ENCODE assay signal across 9 cellular contexts in genomic region chr5:149452007-149452664, GRCh38.
DNase-seq lines count a peak whose midpoint lies in the region; ATAC-seq and TF ChIP-seq lines count a peak whose summit lies in the region.
"Had no signal": no experiment of that assay in that cellular context is flagged by ENCODE, and none has a peak within 500 bp of the region (broad histone marks: within the 10 kb centered on the region; RNA-seq: fewer than 3 reads in every experiment).

No MANE protein-coding gene starts in this region.

- H3K4me3 ChIP-seq in left lung: no peak overlapping the region
- H3K4me3 ChIP-seq in testis: no peak overlapping the region

- DNase-seq in caudate nucleus (lab: John Stamatoyannopoulos, UW) (peak in 2 of 61 donors; percentile 20 to 46), left lung (peak in 1 of 2 donors; percentile 71), testis (no peak), H4 (ENCODE audit: low spot score) (no peak), NCI-H1930 (lab: John Stamatoyannopoulos, UW) (no peak), DMS53 (lab: John Stamatoyannopoulos, UW) (no peak)
- DNase-seq: activated B cell treated with CpG ODN at 0.5 μM for 24 hours had no signal

- H3K27ac ChIP-seq in caudate nucleus (ENCODE audit: low read depth, low read length): peak overlapping the region; percentile 80
- H3K27ac ChIP-seq in left lung: peak overlapping the region; percentile 80 to 84
- H3K27ac ChIP-seq in testis: peak overlapping the region; percentile 35 to 88

- no peak for TF ChIP-seq RAD21 in Ishikawa (IDR thresholded peaks at IDR 0.05; ENCODE audit: low read depth)

- H3K36me3 ChIP-seq in left lung: no peaks in the 10 kb centered on the region
- no peaks in the 10 kb centered on the region for H3K36me3 ChIP-seq in testis (ENCODE audit: low read depth, missing control alignments)

- no peak for TF ChIP-seq POLR2A in testis (IDR thresholded peaks at IDR 0.05)

- ATAC-seq in left lung: peak; percentile 69
- ATAC-seq in GM21381 (IDR thresholded peaks at IDR 0.05; ENCODE audit: unreplicated experiment): no peak

- intact Hi-C loops in left lung (cut with DNase I): no loop called here
- intact Hi-C loops in testis (cut with DNase I; ENCODE audit: low total_unique reads): no loop called here

- TF ChIP-seq CTCF in left lung (IDR thresholded peaks at IDR 0.05): no peak
- TF ChIP-seq CTCF in testis (IDR thresholded peaks at IDR 0.05): no peak

- no peaks in the 10 kb centered on the region for H3K27me3 ChIP-seq in left lung
- no peaks in the 10 kb centered on the region for H3K27me3 ChIP-seq in testis

- peak; percentile 41; the same call in 1 of the 2 replicates for TF ChIP-seq EP300 in Ishikawa (IDR thresholded peaks at IDR 0.05; ENCODE audit: borderline replicate concordance)

- 23 to 35% methylated on average over 8 to 11 of the region's 11 CpGs for WGBS in testis, 2 donors

- H3K4me1 ChIP-seq in left lung (peaks cover 33 to 38% of the 10 kb centered on the region in 2 donors), testis (peaks cover 25% of the 10 kb centered on the region)

- H3K9me3 ChIP-seq in left lung (no peaks in the 10 kb centered on the region), testis (no peaks in the 10 kb centered on the region)

TF ChIP-seq in Ishikawa, 13 proteins besides CTCF, POLR2A, EP300 and RAD21:
- TF ChIP-seq TEAD4 (IDR thresholded peaks at IDR 0.05) (no peak), MAX (IDR thresholded peaks at IDR 0.05) (peak; percentile 18; the same call in 1 of the 2 replicates), TAF1 (IDR thresholded peaks at IDR 0.05; ENCODE audit: low read depth) (no peak), YY1 (IDR thresholded peaks at IDR 0.05; ENCODE audit: low read depth) (no peak), ZBTB7A (IDR thresholded peaks at IDR 0.05; ENCODE audit: low read depth) (0 out of 2 replicates have a peak, but pooled peaks have one; percentile 19), NFIC (IDR thresholded peaks at IDR 0.05) (peak; percentile 40; the same call in 1 of the 2 replicates), EGR1 (IDR thresholded peaks at IDR 0.05) (no peak)
